ENCODE assay signal across 13 cellular contexts in genomic region chr18:9380571-9381390, GRCh38. TPM values are rescaled to one million over a fixed set of nuclear protein-coding genes. Genes with fewer than 3 reads are reported as not detected.
DNase-seq lines count a peak whose midpoint lies in the region; ATAC-seq and TF ChIP-seq lines count a peak whose summit lies in the region.
"Had no signal": no experiment of that assay in that cellular context is flagged by ENCODE, and none has a peak within 500 bp of the region (broad histone marks: within the 10 kb centered on the region; RNA-seq: fewer than 3 reads in every experiment).

No MANE protein-coding gene starts in this region.

- no peaks in the 10 kb centered on the region for H3K27me3 ChIP-seq in SK-N-SH (ENCODE audit: insufficient read depth)

- 88% methylated on average over 4 of the region's 4 CpGs for WGBS in SK-N-SH (ENCODE audit: low lambda C conversion rate)

- TF ChIP-seq RAD21 in SK-N-SH (IDR thresholded peaks at IDR 0.05; ENCODE audit: low read length), result no peak

- H3K9ac ChIP-seq in SK-N-SH, result no peak overlapping the region

- no peak for TF ChIP-seq EP300 in SK-N-SH (IDR thresholded peaks at IDR 0.05; ENCODE audit: borderline replicate concordance in 1 of 2, low read depth in 1 of 2, low read length in 1 of 2)

- POLR2A ChIA-PET in SK-N-SH (lab: Yijun Ruan, JAX), result no interaction called here

- CTCF ChIA-PET in SK-N-SH (lab: Yijun Ruan, JAX), result interaction anchor here (1.2 to 1.3 kb wide), 2 partner anchors 10 to 136 kb away, joined by 3 to 6 read pairs; no protein-coding TSS in a partner anchor

- intact Hi-C loops in mucosa of descending colon (cut with DNase I, micrococcal nuclease), result no loop called here

- no peak for TF ChIP-seq CTCF in mucosa of descending colon (IDR thresholded peaks at IDR 0.05)
- no peak for TF ChIP-seq CTCF in SK-N-SH (IDR thresholded peaks at IDR 0.05)

- no peaks in the 10 kb centered on the region for H3K79me2 ChIP-seq in SK-N-SH (ENCODE audit: insufficient read depth)

- H3K27ac ChIP-seq in SK-N-SH (ENCODE audit: low read depth in 2 of 2, low read length in 1 of 2), result 0 out of 4 replicates have a peak overlapping the region, but pooled peaks of 1 of the 2 experiments have one; percentile 4
- H3K27ac ChIP-seq: left ventricle myocardium inferior had no signal

- no peaks in the 10 kb centered on the region for H4K20me1 ChIP-seq in SK-N-SH (ENCODE audit: insufficient read depth)

- no peaks in the 10 kb centered on the region for H3K9me3 ChIP-seq in mucosa of descending colon
- H3K9me3 ChIP-seq in SK-N-SH, result no peaks in the 10 kb centered on the region

- H3F3A ChIP-seq in SK-N-SH (replicated peaks; ENCODE audit: insufficient read depth), result no peaks in the 10 kb centered on the region

- H3K4me2 ChIP-seq in SK-N-SH, result no peak overlapping the region

- H3K36me3 ChIP-seq in mucosa of descending colon (ENCODE audit: low read depth) (no peaks in the 10 kb centered on the region), SK-N-SH (replicated peaks in 1 of 2; ENCODE audit: control insufficient read depth in 1 of 2, insufficient read depth in 2 of 2, low read length in 1 of 2) (peaks cover 0 to 9% of the 10 kb centered on the region in 2 experiments)

- no peak overlapping the region for H2AFZ ChIP-seq in SK-N-SH (ENCODE audit: low read depth)

- H3K9me2 ChIP-seq in SK-N-SH, result no peaks in the 10 kb centered on the region

- ATAC-seq in mucosa of descending colon, result no peak
- ATAC-seq in GM19324 (IDR thresholded peaks at IDR 0.05; ENCODE audit: low FRiP score, unreplicated experiment), result no peak
- ATAC-seq: Right ventricle myocardium inferior had no signal

- H3K4me1 ChIP-seq in mucosa of descending colon (ENCODE audit: low read depth), result no peaks in the 10 kb centered on the region
- H3K4me1 ChIP-seq in SK-N-SH (ENCODE audit: control insufficient read depth in 1 of 2, insufficient read depth in 2 of 2, low read depth in 1 of 2, low read length in 1 of 2), result no peaks in the 10 kb centered on the region
- H3K4me1 ChIP-seq: left ventricle myocardium inferior had no signal

- peak; percentile 70 for DNase-seq in GM04503 (ENCODE audit: low read depth)
- peak; percentile 87 for DNase-seq in NCI-H2171 (lab: John Stamatoyannopoulos, UW)
- peak; percentile 55 for DNase-seq in dedifferentiated amniotic fluid mesenchymal stem cell (ENCODE audit: extremely low spot score)
- peak; percentile 39 for DNase-seq in pons (ENCODE audit: low spot score)
- DNase-seq in mucosa of descending colon, result no peak
- no peak for DNase-seq in SK-N-SH
- DNase-seq in GM19240 (ENCODE audit: insufficient read length, low spot score), result no peak
- DNase-seq: activated CD4-positive, alpha-beta T cell treated with anti-CD3 and anti-CD28 coated beads, Interleukin-2, amount 50 U/mL, for 1 hour; Calu3; left ventricle myocardium inferior; right cardiac atrium had no signal

- no peak overlapping the region for H3K4me3 ChIP-seq in mucosa of descending colon
- H3K4me3 ChIP-seq in SK-N-SH (ENCODE audit: low read depth in 2 of 2, low read length in 1 of 2), result no peak overlapping the region
- H3K4me3 ChIP-seq: left ventricle myocardium inferior had no signal

TF ChIP-seq in SK-N-SH, 30 proteins besides CTCF, POLR2A, EP300 and RAD21:
- no peak for TF ChIP-seq MXI1 (IDR thresholded peaks at IDR 0.05; ENCODE audit: low read depth, low read length)
- TF ChIP-seq USF1 (IDR thresholded peaks at IDR 0.05; ENCODE audit: borderline replicate concordance, low read depth), result no peak
- no peak for TF ChIP-seq MEF2A (IDR thresholded peaks at IDR 0.05; ENCODE audit: borderline replicate concordance, low read depth)
- no peak for TF ChIP-seq TCF12 (IDR thresholded peaks at IDR 0.05)
- TF ChIP-seq TEAD4 (IDR thresholded peaks at IDR 0.05; ENCODE audit: borderline replicate concordance, insufficient read depth), result no peak
- no peak for TF ChIP-seq JUND (IDR thresholded peaks at IDR 0.05)
- no peak for TF ChIP-seq RFX5 (IDR thresholded peaks at IDR 0.05; ENCODE audit: low read length)
- no peak for TF ChIP-seq IRF3 (IDR thresholded peaks at IDR 0.05; ENCODE audit: low read depth, low read length)
- no peak for TF ChIP-seq MAX (IDR thresholded peaks at IDR 0.05; ENCODE audit: low read depth)
- TF ChIP-seq SIN3A (IDR thresholded peaks at IDR 0.05; ENCODE audit: borderline replicate concordance, low read depth, low read length), result no peak
- no peak for TF ChIP-seq FOXJ3 (CRISPR knock-in tag; IDR thresholded peaks at IDR 0.05)
- TF ChIP-seq ZBTB33 (IDR thresholded peaks at IDR 0.05; ENCODE audit: borderline replicate concordance, low read depth), result no peak

RNA-seq across cellular contexts. Expression of gene TWSG1, which starts 46.2 kb away (rescaled TPM):
- total RNA-seq in mucosa of descending colon, result 10 to 100 TPM; 10.5 to 45.3 (median 17.8) TPM
- polyA plus RNA-seq in SK-N-SH (2012; rRNA removed), result 44.0 and 52.0 TPM in 2 replicates
- polyA plus RNA-seq in SK-N-SH (2012; cell fraction: cytosol; rRNA removed), result 52.4 and 52.7 TPM in 2 replicates
- 13.3 and 20.6 TPM in 2 replicates for polyA plus RNA-seq in SK-N-SH (2012; cell fraction: nucleus; rRNA removed)

Comparison
In these comparisons a context has a peak if more than half of its experiments do, and no peak if none do; other contexts are left out.
1. DNase-seq: peak in GM04503 (single experiment), NCI-H2171 (single experiment), dedifferentiated amniotic fluid mesenchymal stem cell (single experiment) and pons (single experiment); none in mucosa of descending colon (0 of 3), SK-N-SH (single experiment) and GM19240 (single experiment).